ENCODE assay signal across 15 cellular contexts in the genomic region with DNA sequence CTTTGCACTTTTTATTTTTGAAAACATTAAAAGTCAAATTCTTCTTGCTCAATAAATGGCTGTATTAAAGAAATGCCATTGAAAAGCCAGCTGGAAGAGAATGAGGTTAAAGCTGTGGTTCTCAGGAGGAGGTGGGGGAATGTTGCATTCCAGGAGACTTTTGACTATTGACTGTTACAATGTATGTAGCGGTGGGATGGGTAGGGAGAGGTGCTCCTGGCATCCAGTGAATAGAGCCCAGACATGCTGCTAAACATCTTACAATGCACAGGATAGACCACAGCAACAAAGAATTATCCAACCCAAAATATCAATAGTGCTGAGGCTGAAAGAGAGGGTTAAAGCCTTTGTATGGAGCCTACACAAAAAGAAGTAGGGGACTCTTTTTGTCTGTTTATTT.
DNase-seq lines count a peak whose midpoint lies in the region; ATAC-seq and TF ChIP-seq lines count a peak whose summit lies in the region.
"Had no signal": no experiment of that assay in that cellular context is flagged by ENCODE, and none has a peak within 500 bp of the region (broad histone marks: within the 10 kb centered on the region; RNA-seq: fewer than 3 reads in every experiment).

No MANE protein-coding gene starts in this region.

- no peak overlapping the region for H3K4me3 ChIP-seq in GM23338
- H3K4me3 ChIP-seq in astrocyte of the cerebellum (ENCODE audit: low read depth, low read length), result no peak overlapping the region
- H3K4me3 ChIP-seq in neural progenitor cell, result peak overlapping the region; percentile 14
- no peak overlapping the region for H3K4me3 ChIP-seq in SK-N-SH (ENCODE audit: low read depth in 2 of 2, low read length in 1 of 2)

- no peak overlapping the region for H2AFZ ChIP-seq in GM23338
- H2AFZ ChIP-seq in neural progenitor cell (replicated peaks), result peak overlapping the region; percentile 59
- H2AFZ ChIP-seq in SK-N-SH (ENCODE audit: low read depth), result no peak overlapping the region

- peak; percentile 88 for ATAC-seq in GM23338
- no peak for ATAC-seq in activated CD8-positive, alpha-beta T cell treated with anti-CD3 and anti-CD28 coated beads, Interleukin-2, amount 10 ng/mL, durations not matched to agents 7 days and 5 days
- ATAC-seq: CD8-positive, alpha-beta T cell had no signal

- H3K4me1 Mint-ChIP-seq in GM23338 (peaks cover 7% of the 10 kb centered on the region), neural progenitor cell (peaks cover 8% of the 10 kb centered on the region)
- H3K4me1 Mint-ChIP-seq in activated CD8-positive, alpha-beta T cell treated with anti-CD3 and anti-CD28 coated beads, Interleukin-2, amount 10 ng/mL, durations not matched to agents 7 days and 5 days (ENCODE audit: low read depth), result no peaks in the 10 kb centered on the region
- H3K4me1 Mint-ChIP-seq: CD14-positive monocyte had no signal

- no peaks in the 10 kb centered on the region for H3K4me1 ChIP-seq in GM23338 (ENCODE audit: insufficient read depth)
- H3K4me1 ChIP-seq in neural progenitor cell, result peaks cover 22% of the 10 kb centered on the region
- H3K4me1 ChIP-seq in SK-N-SH (ENCODE audit: control insufficient read depth in 1 of 2, insufficient read depth in 2 of 2, low read depth in 1 of 2, low read length in 1 of 2), result no peaks in the 10 kb centered on the region

- H3K9me2 ChIP-seq in GM23338 (ENCODE audit: insufficient read depth) (no peaks in the 10 kb centered on the region), SK-N-SH (no peaks in the 10 kb centered on the region)

- H3K4me3 Mint-ChIP-seq in GM23338 (no peak overlapping the region), neural progenitor cell (no peak overlapping the region)
- no peak overlapping the region for H3K4me3 Mint-ChIP-seq in activated CD8-positive, alpha-beta T cell treated with anti-CD3 and anti-CD28 coated beads, Interleukin-2, amount 10 ng/mL, durations not matched to agents 7 days and 5 days
- H3K4me3 Mint-ChIP-seq: CD14-positive monocyte; CD8-positive, alpha-beta T cell; H9 had no signal

- TF ChIP-seq CTCF in GM23338 (conservative IDR thresholded peaks at IDR 0.05; ENCODE audit: low read depth in 2 of 2) (no peak), astrocyte of the cerebellum (IDR thresholded peaks at IDR 0.05; ENCODE audit: low read depth, low read length, missing control alignments) (no peak), neural progenitor cell (IDR thresholded peaks at IDR 0.05) (no peak), SK-N-SH (IDR thresholded peaks at IDR 0.05) (no peak)

- no peaks in the 10 kb centered on the region for H3K79me2 ChIP-seq in GM23338 (replicated peaks; ENCODE audit: insufficient read depth)
- no peaks in the 10 kb centered on the region for H3K79me2 ChIP-seq in neural progenitor cell (ENCODE audit: low read depth)
- H3K79me2 ChIP-seq in SK-N-SH (ENCODE audit: insufficient read depth), result no peaks in the 10 kb centered on the region

- H3K4me2 ChIP-seq in GM23338 (no peak overlapping the region), neural progenitor cell (peak overlapping the region; percentile 73), SK-N-SH (no peak overlapping the region)

- H3K9ac ChIP-seq in neural progenitor cell, result no peak overlapping the region
- H3K9ac ChIP-seq in SK-N-SH, result no peak overlapping the region

- H3K9me3 Mint-ChIP-seq in GM23338 (no peaks in the 10 kb centered on the region), neural progenitor cell (no peaks in the 10 kb centered on the region)
- peaks cover 8% of the 10 kb centered on the region for H3K9me3 Mint-ChIP-seq in activated CD8-positive, alpha-beta T cell treated with anti-CD3 and anti-CD28 coated beads, Interleukin-2, amount 10 ng/mL, durations not matched to agents 7 days and 5 days (ENCODE audit: insufficient read depth)
- H3K9me3 Mint-ChIP-seq: CD8-positive, alpha-beta T cell; H9 had no signal

- peak; percentile 49 for DNase-seq in GM23338 (ENCODE audit: low spot score)
- DNase-seq in astrocyte of the cerebellum (ENCODE audit: low read depth), result peak; percentile 2
- peak; percentile 5 for DNase-seq in iPS DF 19.7 (ENCODE audit: low read depth, low spot score)
- DNase-seq in neural progenitor cell (ENCODE audit: low spot score), result peak; percentile 72
- DNase-seq in EL, result no peak
- no peak for DNase-seq in activated CD8-positive, alpha-beta T cell treated with anti-CD3 and anti-CD28 coated beads, Interleukin-2, amount 10 ng/mL, durations not matched to agents 7 days and 5 days
- DNase-seq in SK-N-SH, result no peak
- DNase-seq: CD8-positive, alpha-beta T cell; COR-L47; DND-41; GF-D8; H9 had no signal

- WGBS in SK-N-SH (ENCODE audit: low lambda C conversion rate), result 7% methylated on average over 1 of the region's 1 CpG

- H3K36me3 Mint-ChIP-seq in GM23338 (ENCODE audit: low read depth), result no peaks in the 10 kb centered on the region
- no peaks in the 10 kb centered on the region for H3K36me3 Mint-ChIP-seq in neural progenitor cell
- no peaks in the 10 kb centered on the region for H3K36me3 Mint-ChIP-seq in activated CD8-positive, alpha-beta T cell treated with anti-CD3 and anti-CD28 coated beads, Interleukin-2, amount 10 ng/mL, durations not matched to agents 7 days and 5 days (ENCODE audit: low read depth)
- H3K36me3 Mint-ChIP-seq: CD14-positive monocyte; CD8-positive, alpha-beta T cell had no signal

- POLR2A ChIA-PET in activated CD8-positive, alpha-beta T cell treated with anti-CD3 and anti-CD28 coated beads, Interleukin-2, amount 10 ng/mL, durations not matched to agents 7 days and 5 days (lab: Charles Lee), result no interaction called here
- POLR2A ChIA-PET in SK-N-SH (lab: Yijun Ruan, JAX), result no interaction called here

- CTCF ChIA-PET in activated CD8-positive, alpha-beta T cell treated with anti-CD3 and anti-CD28 coated beads, Interleukin-2, amount 10 ng/mL, durations not matched to agents 7 days and 5 days (lab: Charles Lee), result no interaction called here
- CTCF ChIA-PET in SK-N-SH (lab: Yijun Ruan, JAX), result no interaction called here

- H3K27me3 ChIP-seq in GM23338 (ENCODE audit: insufficient read depth), result no peaks in the 10 kb centered on the region
- no peaks in the 10 kb centered on the region for H3K27me3 ChIP-seq in neural progenitor cell
- no peaks in the 10 kb centered on the region for H3K27me3 ChIP-seq in SK-N-SH (ENCODE audit: insufficient read depth)

- no peaks in the 10 kb centered on the region for H3F3A ChIP-seq in GM23338 (replicated peaks; ENCODE audit: low read depth)
- H3F3A ChIP-seq in neural progenitor cell (ENCODE audit: low read depth), result peaks cover 13% of the 10 kb centered on the region
- no peaks in the 10 kb centered on the region for H3F3A ChIP-seq in SK-N-SH (replicated peaks; ENCODE audit: insufficient read depth)

- H3K27me3 Mint-ChIP-seq in GM23338 (ENCODE audit: insufficient read depth, low read depth, poor library complexity) (no peaks in the 10 kb centered on the region), neural progenitor cell (ENCODE audit: insufficient read depth, low read depth) (no peaks in the 10 kb centered on the region)
- no peaks in the 10 kb centered on the region for H3K27me3 Mint-ChIP-seq in activated CD8-positive, alpha-beta T cell treated with anti-CD3 and anti-CD28 coated beads, Interleukin-2, amount 10 ng/mL, durations not matched to agents 7 days and 5 days (ENCODE audit: low read depth)

- no peak overlapping the region for H3K27ac ChIP-seq in GM23338 (ENCODE audit: low read depth)
- H3K27ac ChIP-seq in neural progenitor cell, result peak overlapping the region; percentile 90
- no peak overlapping the region for H3K27ac ChIP-seq in SK-N-SH (ENCODE audit: low read depth in 2 of 2, low read length in 1 of 2)
- H3K27ac ChIP-seq: 22Rv1, HL-60 had no signal

- no peak for TF ChIP-seq RAD21 in SK-N-SH (IDR thresholded peaks at IDR 0.05; ENCODE audit: low read length)

- no peaks in the 10 kb centered on the region for H4K20me1 ChIP-seq in GM23338 (replicated peaks; ENCODE audit: insufficient read depth)
- H4K20me1 ChIP-seq in neural progenitor cell (ENCODE audit: low read depth), result no peaks in the 10 kb centered on the region
- H4K20me1 ChIP-seq in SK-N-SH (ENCODE audit: insufficient read depth), result no peaks in the 10 kb centered on the region

- no peak for TF ChIP-seq EP300 in SK-N-SH (IDR thresholded peaks at IDR 0.05; ENCODE audit: borderline replicate concordance in 1 of 2, low read depth in 1 of 2, low read length in 1 of 2)

- no peak overlapping the region for H3K27ac Mint-ChIP-seq in GM23338
- peak overlapping the region; percentile 38 for H3K27ac Mint-ChIP-seq in neural progenitor cell
- no peak overlapping the region for H3K27ac Mint-ChIP-seq in activated CD8-positive, alpha-beta T cell treated with anti-CD3 and anti-CD28 coated beads, Interleukin-2, amount 10 ng/mL, durations not matched to agents 7 days and 5 days
- H3K27ac Mint-ChIP-seq: CD14-positive monocyte; CD8-positive, alpha-beta T cell; H9 had no signal

- in situ Hi-C loops in astrocyte of the cerebellum (cut with HindIII; ENCODE audit: low sequenced_read_pairs), result no loop called here

- H3K36me3 ChIP-seq in GM23338 (ENCODE audit: insufficient read depth) (no peaks in the 10 kb centered on the region), neural progenitor cell (no peaks in the 10 kb centered on the region), SK-N-SH (replicated peaks in 1 of 2; ENCODE audit: control insufficient read depth in 1 of 2, insufficient read depth in 2 of 2, low read length in 1 of 2) (no peaks in the 10 kb centered on the region)

- H3K9me3 ChIP-seq in neural progenitor cell (ENCODE audit: low read depth), result no peaks in the 10 kb centered on the region
- no peaks in the 10 kb centered on the region for H3K9me3 ChIP-seq in SK-N-SH

TF ChIP-seq in SK-N-SH, 30 proteins besides CTCF, POLR2A, EP300 and RAD21 (continues in another document):
- TF ChIP-seq, protein P1, sequence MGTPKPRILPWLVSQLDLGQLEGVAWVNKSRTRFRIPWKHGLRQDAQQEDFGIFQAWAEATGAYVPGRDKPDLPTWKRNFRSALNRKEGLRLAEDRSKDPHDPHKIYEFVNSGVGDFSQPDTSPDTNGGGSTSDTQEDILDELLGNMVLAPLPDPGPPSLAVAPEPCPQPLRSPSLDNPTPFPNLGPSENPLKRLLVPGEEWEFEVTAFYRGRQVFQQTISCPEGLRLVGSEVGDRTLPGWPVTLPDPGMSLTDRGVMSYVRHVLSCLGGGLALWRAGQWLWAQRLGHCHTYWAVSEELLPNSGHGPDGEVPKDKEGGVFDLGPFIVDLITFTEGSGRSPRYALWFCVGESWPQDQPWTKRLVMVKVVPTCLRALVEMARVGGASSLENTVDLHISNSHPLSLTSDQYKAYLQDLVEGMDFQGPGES (IDR thresholded peaks at IDR 0.05; ENCODE audit: low read depth, low read length), result no peak
- no peak for TF ChIP-seq TAF1 (IDR thresholded peaks at IDR 0.05; ENCODE audit: borderline replicate concordance, low read depth, low read length)
- TF ChIP-seq, protein P2, sequence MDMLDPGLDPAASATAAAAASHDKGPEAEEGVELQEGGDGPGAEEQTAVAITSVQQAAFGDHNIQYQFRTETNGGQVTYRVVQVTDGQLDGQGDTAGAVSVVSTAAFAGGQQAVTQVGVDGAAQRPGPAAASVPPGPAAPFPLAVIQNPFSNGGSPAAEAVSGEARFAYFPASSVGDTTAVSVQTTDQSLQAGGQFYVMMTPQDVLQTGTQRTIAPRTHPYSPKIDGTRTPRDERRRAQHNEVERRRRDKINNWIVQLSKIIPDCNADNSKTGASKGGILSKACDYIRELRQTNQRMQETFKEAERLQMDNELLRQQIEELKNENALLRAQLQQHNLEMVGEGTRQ (IDR thresholded peaks at IDR 0.05; ENCODE audit: borderline replicate concordance, low read depth, low read length), result no peak

Comparison
In these comparisons a context has a peak if more than half of its experiments do, and no peak if none do; other contexts are left out.
1. DNase-seq: peak in GM23338 (single experiment), astrocyte of the cerebellum (single experiment), iPS DF 19.7 (single experiment) and neural progenitor cell (single experiment); none in EL (single experiment), activated CD8-positive, alpha-beta T cell treated with anti-CD3 and anti-CD28 coated beads, Interleukin-2, amount 10 ng/mL, durations not matched to agents 7 days and 5 days (single experiment) and SK-N-SH (single experiment).